In genomic region chr6:73656501-73657145, GRCh38 we compare ENCODE assay signal across 11 cellular contexts.
"Had no signal": no experiment of that assay in that cellular context is flagged by ENCODE, and none has a peak within 500 bp of the region (broad histone marks: within the 10 kb centered on the region; RNA-seq: fewer than 3 reads in every experiment).

No MANE protein-coding gene starts in this region.

- H3K4me2 ChIP-seq: hepatocyte had no signal

- ATAC-seq: activated CD4-positive, CD25-positive, alpha-beta regulatory T cell treated with anti-CD3 and anti-CD28 coated beads, Interleukin-2, amount 50 U/mL, for 24 hours; activated CD8-positive, alpha-beta memory T cell treated with anti-CD3 and anti-CD28 coated beads, Interleukin-2, amount 10 ng/mL, durations not matched to agents 7 days and 5 days; activated T-cell treated with anti-CD3 and anti-CD28 coated beads, Interleukin-2, amount 50 U/mL, for 4 hours had no signal

- H3K9me3 ChIP-seq: colonic mucosa, right atrium auricular region, tibial nerve had no signal

- H3K27me3 Mint-ChIP-seq: activated CD8-positive, alpha-beta memory T cell treated with anti-CD3 and anti-CD28 coated beads, Interleukin-2, amount 10 ng/mL, durations not matched to agents 7 days and 5 days had no signal

- H3K36me3 ChIP-seq: colonic mucosa, right atrium auricular region, tibial nerve had no signal

- H3K27ac Mint-ChIP-seq: activated CD8-positive, alpha-beta memory T cell treated with anti-CD3 and anti-CD28 coated beads, Interleukin-2, amount 10 ng/mL, durations not matched to agents 7 days and 5 days; mesothelial cell of epicardium had no signal

- H3K27ac ChIP-seq: colonic mucosa, hepatocyte, right atrium auricular region, tibial nerve had no signal

- H2AFZ ChIP-seq: hepatocyte had no signal

- H3K4me3 Mint-ChIP-seq: activated CD8-positive, alpha-beta memory T cell treated with anti-CD3 and anti-CD28 coated beads, Interleukin-2, amount 10 ng/mL, durations not matched to agents 7 days and 5 days; activated T-cell treated with anti-CD3 and anti-CD28 coated beads, Interleukin-2, amount 50 U/mL, for 4 hours; mesothelial cell of epicardium had no signal

- H3K4me3 ChIP-seq: colonic mucosa, hepatocyte, right atrium auricular region, tibial nerve had no signal

- H3K27me3 ChIP-seq: colonic mucosa, hepatocyte, right atrium auricular region, tibial nerve had no signal

- H3K36me3 Mint-ChIP-seq: activated CD8-positive, alpha-beta memory T cell treated with anti-CD3 and anti-CD28 coated beads, Interleukin-2, amount 10 ng/mL, durations not matched to agents 7 days and 5 days; mesothelial cell of epicardium had no signal

- H3K4me1 ChIP-seq: colonic mucosa had no signal

- H3K9me3 Mint-ChIP-seq: activated T-cell treated with anti-CD3 and anti-CD28 coated beads, Interleukin-2, amount 50 U/mL, for 4 hours; mesothelial cell of epicardium had no signal

- FAIRE-seq: small intestine had no signal

- DNase-seq: activated effector memory CD4-positive, alpha-beta T cell treated with anti-CD3 and anti-CD28 coated beads, Interleukin-2, amount 50 U/mL, for 16 hours; activated T-cell treated with anti-CD3 and anti-CD28 coated beads, Interleukin-2, amount 50 U/mL, for 4 hours; colonic mucosa; effector CD8-positive, alpha-beta T cell; small intestine had no signal
